Comparison of ENCODE assay signal across 23 cellular contexts in the genomic region with DNA sequence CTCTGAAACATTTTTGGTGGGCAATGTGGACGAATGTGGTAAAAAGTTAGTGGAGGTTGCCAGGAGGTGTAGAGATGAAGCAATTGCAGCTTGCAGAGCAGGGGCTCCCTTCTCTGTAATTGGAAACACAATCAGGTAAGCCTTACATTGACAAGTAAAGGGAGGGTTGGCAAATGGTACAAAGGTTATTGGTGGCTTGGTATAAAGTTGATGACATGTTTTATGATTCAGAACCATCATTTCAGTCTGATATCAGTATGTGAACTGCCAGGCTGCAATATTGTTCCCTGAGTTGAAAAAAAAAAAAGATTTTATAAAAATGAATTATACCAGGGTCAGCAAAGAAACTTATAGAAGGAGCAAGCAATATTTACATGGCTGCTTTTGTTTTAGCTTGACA. TPM values are rescaled to one million over a fixed set of nuclear protein-coding genes. Genes with fewer than 3 reads are reported as not detected.
"Had no signal": no experiment of that assay in that cellular context is flagged by ENCODE, and none has a peak within 500 bp of the region (broad histone marks: within the 10 kb centered on the region; RNA-seq: fewer than 3 reads in every experiment).

No MANE protein-coding gene starts in this region.

- H3K36me3 ChIP-seq: SJSA1 had no signal

- H3K27me3 ChIP-seq: SJSA1 had no signal

- H3K27ac ChIP-seq: SJSA1, SK-N-MC had no signal

- H3K4me3 ChIP-seq: SJSA1, SK-N-MC had no signal

- FAIRE-seq: RCC 7860 had no signal

- H3K9me3 ChIP-seq: SJSA1 had no signal

- H3K4me1 ChIP-seq: SJSA1 had no signal

- DNase-seq: KBM-7, MV-4-11, NCI-H1048, NCI-H1105, NCI-H1417, NCI-H1436 treated with DMSO at 0.1 percent for 48 hours, NCI-H187, NCI-H2029, NCI-H2081 treated with DMSO at 0.1 percent for 48 hours, NCI-H2171, NCI-H226, NCI-H446, NCI-H510A, NCI-H524 treated with DMSO at 0.1 percent for 48 hours, NCI-H774, Right ventricle myocardium superior, RPMI8226, SIG-M5 had no signal

RNA-seq across cellular contexts. Expression of a gene that starts 14.4 kb away (rescaled TPM):
- total RNA-seq: Right ventricle myocardium superior; T-helper 1 cell treated with Interleukin-12 subunit alpha and Interleukin-12 subunit beta and Interleukin-4 antibody, amounts not matched to agents 30 ng/mL and 1 ng/mL, for 36 hours had no signal

RNA-seq across cellular contexts. Expression of a gene that starts 31.8 kb away (rescaled TPM):
- total RNA-seq: HT-29; Right ventricle myocardium superior; T-helper 1 cell treated with Interleukin-12 subunit alpha and Interleukin-12 subunit beta and Interleukin-4 antibody, amounts not matched to agents 30 ng/mL and 1 ng/mL, for 36 hours had no signal
